8 cellular contexts compared by ENCODE assay signal in genomic region chr9:34603610-34604231, GRCh38. TPM values are rescaled to one million over a fixed set of nuclear protein-coding genes. Genes with fewer than 3 reads are reported as not detected.
DNase-seq lines count a peak whose midpoint lies in the region; ATAC-seq and TF ChIP-seq lines count a peak whose summit lies in the region.

No MANE protein-coding gene starts in this region.

- ATAC-seq in HG02943 (IDR thresholded peaks at IDR 0.05; ENCODE audit: low read depth, unreplicated experiment): peak; percentile 65
- no peak for ATAC-seq in GM19455 (IDR thresholded peaks at IDR 0.05; ENCODE audit: unreplicated experiment)

- H3K27me3 ChIP-seq in kidney epithelial cell (ENCODE audit: control insufficient read depth, insufficient read depth, low read length): peaks cover 11% of the 10 kb centered on the region

- TF ChIP-seq CTCF in cardiac fibroblast (IDR thresholded peaks at IDR 0.05; ENCODE audit: low read depth, low read length) (peak; percentile 89), kidney epithelial cell (IDR thresholded peaks at IDR 0.05; ENCODE audit: insufficient read depth, low read length, poor library complexity, severe bottlenecking) (peak; percentile 86)

- H3K4me3 ChIP-seq in cardiac fibroblast (replicated peaks in 1 of 2; ENCODE audit: low read depth in 2 of 2, low read length in 2 of 2): no peak overlapping the region
- H3K4me3 ChIP-seq in kidney epithelial cell (ENCODE audit: low read depth, low read length): no peak overlapping the region

- DNase-seq in GM04503 (ENCODE audit: low read depth): peak; percentile 18
- DNase-seq in NCI-H2227 (lab: John Stamatoyannopoulos, UW; ENCODE audit: unreplicated experiment): peak; percentile 87
- DNase-seq in activated CD4-positive, CD25-positive, alpha-beta regulatory T cell (lab: John Stamatoyannopoulos, UW): peak; percentile 42 to 84 (median 62)
- peak; percentile 76 to 79 for DNase-seq in cardiac fibroblast (ENCODE audit: low read depth in 2 of 2)
- no peak for DNase-seq in kidney epithelial cell (ENCODE audit: low read depth)
- peak; percentile 78 to 82 for DNase-seq in stimulated activated CD4-positive, alpha-beta T cell treated with anti-CD3 and anti-CD28 coated beads, Interleukin-2, amount 100 ng/mL, for 48 hours

- H3K36me3 ChIP-seq in kidney epithelial cell (ENCODE audit: control insufficient read depth, insufficient read depth, low read length): no peaks in the 10 kb centered on the region

RNA-seq across cellular contexts. Expression of gene RPP25L, which starts 8.2 kb away (rescaled TPM):
- total RNA-seq in kidney epithelial cell: 31.5 and 34.0 TPM in 2 replicates

RNA-seq across cellular contexts. Expression of gene CNTFR, which starts 14.2 kb away (rescaled TPM):
- 0.27 and 1.1 TPM in 2 replicates for total RNA-seq in kidney epithelial cell

RNA-seq across cellular contexts. Expression of gene DCTN3, which starts 16.6 kb away (rescaled TPM):
- 92.7 and 128 TPM in 2 replicates for total RNA-seq in kidney epithelial cell

RNA-seq across cellular contexts. Expression of gene ARID3C, which starts 25.1 kb away (rescaled TPM):
- 0.48 and 1.0 TPM in 2 replicates for total RNA-seq in kidney epithelial cell

RNA-seq across cellular contexts. Expression of gene SIGMAR1, which starts 33.9 kb away (rescaled TPM):
- total RNA-seq in kidney epithelial cell: 121 and 129 TPM in 2 replicates
